Comparison of ENCODE assay signal across 1 cellular context in the genomic region with DNA sequence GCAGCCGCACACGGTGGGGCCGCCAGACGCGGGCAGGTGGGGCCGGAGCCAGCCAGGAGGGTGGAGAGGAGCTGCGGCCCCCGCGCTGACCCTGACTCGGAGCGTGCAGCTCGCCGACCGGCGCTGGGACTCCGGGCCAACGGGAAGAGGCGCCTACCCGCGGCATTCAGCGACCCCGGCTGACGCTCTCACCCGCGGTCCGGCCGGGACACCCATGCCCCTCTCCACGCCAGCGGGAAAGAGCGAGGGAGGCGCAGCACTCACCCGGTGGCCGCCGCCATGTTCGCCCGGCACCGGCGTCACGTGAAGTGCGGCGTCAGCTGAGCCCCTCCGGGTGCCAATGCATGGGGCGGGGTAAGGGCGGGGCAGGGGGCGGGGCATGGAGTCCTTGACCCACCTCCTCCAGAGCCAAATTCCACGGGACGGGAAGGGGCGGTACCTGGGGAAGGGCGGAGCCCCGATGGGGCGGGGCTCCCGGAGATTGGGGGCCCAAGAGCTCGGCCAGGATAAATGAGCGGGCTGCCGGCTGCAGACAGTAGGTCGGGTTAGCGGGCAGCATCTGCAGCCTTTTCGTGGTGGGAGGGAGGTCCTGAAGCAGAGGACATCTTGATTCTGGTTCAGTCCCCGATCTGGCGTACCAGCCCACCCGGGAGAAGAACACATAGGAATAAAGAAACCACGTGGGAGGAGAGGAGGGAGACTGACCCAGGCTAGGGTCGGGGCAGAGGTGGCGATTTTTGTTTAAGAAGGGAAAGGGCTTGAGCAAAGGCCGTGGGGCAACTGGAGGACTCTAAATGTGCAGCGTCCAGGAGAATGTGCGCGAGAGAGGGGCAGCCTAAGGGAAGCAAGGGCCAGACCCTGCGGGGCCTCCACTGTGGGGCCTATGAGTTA.
TF ChIP-seq lines count a peak whose summit lies in the region.

A gene (minus strand): TSS at position 312 of the 891 bp plus-strand sequence. CDS start 31 bp downstream, at position 281.

TF ChIP-seq in HepG2, 621 proteins besides CTCF, POLR2A, EP300 and RAD21 (continued from another document and continues in another):
- TF ChIP-seq ZNF292 (CRISPR knock-in tag; IDR thresholded peaks at IDR 0.05; ENCODE audit: borderline replicate concordance, low read depth), result no peak
- TF ChIP-seq, protein P1, sequence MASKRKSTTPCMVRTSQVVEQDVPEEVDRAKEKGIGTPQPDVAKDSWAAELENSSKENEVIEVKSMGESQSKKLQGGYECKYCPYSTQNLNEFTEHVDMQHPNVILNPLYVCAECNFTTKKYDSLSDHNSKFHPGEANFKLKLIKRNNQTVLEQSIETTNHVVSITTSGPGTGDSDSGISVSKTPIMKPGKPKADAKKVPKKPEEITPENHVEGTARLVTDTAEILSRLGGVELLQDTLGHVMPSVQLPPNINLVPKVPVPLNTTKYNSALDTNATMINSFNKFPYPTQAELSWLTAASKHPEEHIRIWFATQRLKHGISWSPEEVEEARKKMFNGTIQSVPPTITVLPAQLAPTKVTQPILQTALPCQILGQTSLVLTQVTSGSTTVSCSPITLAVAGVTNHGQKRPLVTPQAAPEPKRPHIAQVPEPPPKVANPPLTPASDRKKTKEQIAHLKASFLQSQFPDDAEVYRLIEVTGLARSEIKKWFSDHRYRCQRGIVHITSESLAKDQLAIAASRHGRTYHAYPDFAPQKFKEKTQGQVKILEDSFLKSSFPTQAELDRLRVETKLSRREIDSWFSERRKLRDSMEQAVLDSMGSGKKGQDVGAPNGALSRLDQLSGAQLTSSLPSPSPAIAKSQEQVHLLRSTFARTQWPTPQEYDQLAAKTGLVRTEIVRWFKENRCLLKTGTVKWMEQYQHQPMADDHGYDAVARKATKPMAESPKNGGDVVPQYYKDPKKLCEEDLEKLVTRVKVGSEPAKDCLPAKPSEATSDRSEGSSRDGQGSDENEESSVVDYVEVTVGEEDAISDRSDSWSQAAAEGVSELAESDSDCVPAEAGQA (IDR thresholded peaks at IDR 0.05; ENCODE audit: low read depth), result no peak
- TF ChIP-seq, protein P1 (CRISPR knock-in tag; IDR thresholded peaks at IDR 0.05; ENCODE audit: borderline replicate concordance), result no peak
- no peak for TF ChIP-seq ZNF644 (CRISPR knock-in tag; IDR thresholded peaks at IDR 0.05; ENCODE audit: low read depth)
- no peak for TF ChIP-seq MIER3 (CRISPR knock-in tag; IDR thresholded peaks at IDR 0.05; ENCODE audit: borderline replicate concordance)
- TF ChIP-seq KLF9 (CRISPR knock-in tag; IDR thresholded peaks at IDR 0.05; ENCODE audit: low read depth), result no peak
- TF ChIP-seq ZNF788 (CRISPR knock-in tag; IDR thresholded peaks at IDR 0.05; ENCODE audit: borderline replicate concordance), result peak; percentile 57; the same call in 1 of the 2 replicates
- TF ChIP-seq ZNF264 (CRISPR knock-in tag; IDR thresholded peaks at IDR 0.05), result no peak
- TF ChIP-seq KDM4B (CRISPR knock-in tag; IDR thresholded peaks at IDR 0.05), result no peak; the same call in 1 of the 2 replicates
- 0 out of 2 replicates have a peak, but pooled peaks have one; percentile 41 for TF ChIP-seq ZNF589 (CRISPR knock-in tag; conservative IDR thresholded peaks at IDR 0.05)
- TF ChIP-seq CHD2 (IDR thresholded peaks at IDR 0.05; ENCODE audit: low read depth, low read length), result no peak
- TF ChIP-seq SRSF9 (IDR thresholded peaks at IDR 0.05; ENCODE audit: borderline replicate concordance, insufficient read depth, low read depth, low read length, poor library complexity, severe bottlenecking), result no peak
- TF ChIP-seq, protein P2, sequence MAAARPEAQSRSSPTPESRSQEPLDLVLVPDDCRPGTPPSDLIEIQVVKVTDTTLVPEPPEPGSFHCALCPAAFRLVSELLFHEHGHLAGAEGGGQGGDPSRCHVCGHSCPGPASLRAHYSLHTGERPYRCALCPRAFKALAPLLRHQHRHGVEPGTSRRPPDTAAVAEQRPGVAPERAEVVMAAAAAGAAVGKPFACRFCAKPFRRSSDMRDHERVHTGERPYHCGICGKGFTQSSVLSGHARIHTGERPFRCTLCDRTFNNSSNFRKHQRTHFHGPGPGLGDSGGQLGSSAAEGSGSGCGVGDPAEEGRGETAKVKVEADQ (CRISPR knock-in tag; IDR thresholded peaks at IDR 0.05; ENCODE audit: borderline replicate concordance), result no peak
- no peak for TF ChIP-seq REPIN1 (CRISPR knock-in tag; IDR thresholded peaks at IDR 0.05; ENCODE audit: borderline replicate concordance, low read depth)
- TF ChIP-seq, protein P3, sequence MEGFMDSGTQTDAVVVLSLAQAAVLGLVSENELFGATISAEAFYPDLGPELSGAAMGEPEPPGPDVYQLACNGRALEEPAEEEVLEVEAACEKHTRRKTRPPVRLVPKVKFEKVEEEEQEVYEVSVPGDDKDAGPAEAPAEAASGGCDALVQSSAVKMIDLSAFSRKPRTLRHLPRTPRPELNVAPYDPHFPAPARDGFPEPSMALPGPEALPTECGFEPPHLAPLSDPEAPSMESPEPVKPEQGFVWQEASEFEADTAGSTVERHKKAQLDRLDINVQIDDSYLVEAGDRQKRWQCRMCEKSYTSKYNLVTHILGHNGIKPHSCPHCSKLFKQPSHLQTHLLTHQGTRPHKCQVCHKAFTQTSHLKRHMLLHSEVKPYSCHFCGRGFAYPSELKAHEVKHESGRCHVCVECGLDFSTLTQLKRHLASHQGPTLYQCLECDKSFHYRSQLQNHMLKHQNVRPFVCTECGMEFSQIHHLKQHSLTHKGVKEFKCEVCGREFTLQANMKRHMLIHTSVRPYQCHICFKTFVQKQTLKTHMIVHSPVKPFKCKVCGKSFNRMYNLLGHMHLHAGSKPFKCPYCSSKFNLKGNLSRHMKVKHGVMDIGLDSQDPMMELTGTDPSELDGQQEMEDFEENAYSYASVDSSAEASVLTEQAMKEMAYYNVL (CRISPR knock-in tag; IDR thresholded peaks at IDR 0.05; ENCODE audit: borderline replicate concordance), result peak; percentile 63; the same call in 1 of the 2 replicates
- TF ChIP-seq, protein P4, sequence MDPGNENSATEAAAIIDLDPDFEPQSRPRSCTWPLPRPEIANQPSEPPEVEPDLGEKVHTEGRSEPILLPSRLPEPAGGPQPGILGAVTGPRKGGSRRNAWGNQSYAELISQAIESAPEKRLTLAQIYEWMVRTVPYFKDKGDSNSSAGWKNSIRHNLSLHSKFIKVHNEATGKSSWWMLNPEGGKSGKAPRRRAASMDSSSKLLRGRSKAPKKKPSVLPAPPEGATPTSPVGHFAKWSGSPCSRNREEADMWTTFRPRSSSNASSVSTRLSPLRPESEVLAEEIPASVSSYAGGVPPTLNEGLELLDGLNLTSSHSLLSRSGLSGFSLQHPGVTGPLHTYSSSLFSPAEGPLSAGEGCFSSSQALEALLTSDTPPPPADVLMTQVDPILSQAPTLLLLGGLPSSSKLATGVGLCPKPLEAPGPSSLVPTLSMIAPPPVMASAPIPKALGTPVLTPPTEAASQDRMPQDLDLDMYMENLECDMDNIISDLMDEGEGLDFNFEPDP (CRISPR knock-in tag; conservative IDR thresholded peaks at IDR 0.05), result no peak
- TF ChIP-seq TRIM24 (CRISPR knock-in tag; IDR thresholded peaks at IDR 0.05), result no peak
- TF ChIP-seq SP2 (CRISPR knock-in tag; IDR thresholded peaks at IDR 0.05), result peak; percentile 44; the same call in 1 of the 2 replicates
- TF ChIP-seq MEF2D (CRISPR knock-in tag; IDR thresholded peaks at IDR 0.05), result no peak
- 0 out of 2 replicates have a peak, but pooled peaks have one; percentile 4 for TF ChIP-seq NFYB (CRISPR knock-in tag; IDR thresholded peaks at IDR 0.05)
- peak; percentile 70; the same call in 1 of the 2 replicates for TF ChIP-seq MXD4 (CRISPR knock-in tag; IDR thresholded peaks at IDR 0.05)
- no peak for TF ChIP-seq HNF4G (IDR thresholded peaks at IDR 0.05; ENCODE audit: borderline replicate concordance, low read depth, low read length)
- no peak for TF ChIP-seq HNF4G (CRISPR knock-in tag; IDR thresholded peaks at IDR 0.05; ENCODE audit: borderline replicate concordance, low read depth)
- TF ChIP-seq RFXAP (CRISPR knock-in tag; IDR thresholded peaks at IDR 0.05; ENCODE audit: borderline replicate concordance), result no peak
- TF ChIP-seq, protein P5, sequence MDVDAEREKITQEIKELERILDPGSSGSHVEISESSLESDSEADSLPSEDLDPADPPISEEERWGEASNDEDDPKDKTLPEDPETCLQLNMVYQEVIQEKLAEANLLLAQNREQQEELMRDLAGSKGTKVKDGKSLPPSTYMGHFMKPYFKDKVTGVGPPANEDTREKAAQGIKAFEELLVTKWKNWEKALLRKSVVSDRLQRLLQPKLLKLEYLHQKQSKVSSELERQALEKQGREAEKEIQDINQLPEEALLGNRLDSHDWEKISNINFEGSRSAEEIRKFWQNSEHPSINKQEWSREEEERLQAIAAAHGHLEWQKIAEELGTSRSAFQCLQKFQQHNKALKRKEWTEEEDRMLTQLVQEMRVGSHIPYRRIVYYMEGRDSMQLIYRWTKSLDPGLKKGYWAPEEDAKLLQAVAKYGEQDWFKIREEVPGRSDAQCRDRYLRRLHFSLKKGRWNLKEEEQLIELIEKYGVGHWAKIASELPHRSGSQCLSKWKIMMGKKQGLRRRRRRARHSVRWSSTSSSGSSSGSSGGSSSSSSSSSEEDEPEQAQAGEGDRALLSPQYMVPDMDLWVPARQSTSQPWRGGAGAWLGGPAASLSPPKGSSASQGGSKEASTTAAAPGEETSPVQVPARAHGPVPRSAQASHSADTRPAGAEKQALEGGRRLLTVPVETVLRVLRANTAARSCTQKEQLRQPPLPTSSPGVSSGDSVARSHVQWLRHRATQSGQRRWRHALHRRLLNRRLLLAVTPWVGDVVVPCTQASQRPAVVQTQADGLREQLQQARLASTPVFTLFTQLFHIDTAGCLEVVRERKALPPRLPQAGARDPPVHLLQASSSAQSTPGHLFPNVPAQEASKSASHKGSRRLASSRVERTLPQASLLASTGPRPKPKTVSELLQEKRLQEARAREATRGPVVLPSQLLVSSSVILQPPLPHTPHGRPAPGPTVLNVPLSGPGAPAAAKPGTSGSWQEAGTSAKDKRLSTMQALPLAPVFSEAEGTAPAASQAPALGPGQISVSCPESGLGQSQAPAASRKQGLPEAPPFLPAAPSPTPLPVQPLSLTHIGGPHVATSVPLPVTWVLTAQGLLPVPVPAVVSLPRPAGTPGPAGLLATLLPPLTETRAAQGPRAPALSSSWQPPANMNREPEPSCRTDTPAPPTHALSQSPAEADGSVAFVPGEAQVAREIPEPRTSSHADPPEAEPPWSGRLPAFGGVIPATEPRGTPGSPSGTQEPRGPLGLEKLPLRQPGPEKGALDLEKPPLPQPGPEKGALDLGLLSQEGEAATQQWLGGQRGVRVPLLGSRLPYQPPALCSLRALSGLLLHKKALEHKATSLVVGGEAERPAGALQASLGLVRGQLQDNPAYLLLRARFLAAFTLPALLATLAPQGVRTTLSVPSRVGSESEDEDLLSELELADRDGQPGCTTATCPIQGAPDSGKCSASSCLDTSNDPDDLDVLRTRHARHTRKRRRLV (CRISPR knock-in tag; IDR thresholded peaks at IDR 0.05), result no peak
- TF ChIP-seq ETV6 (CRISPR knock-in tag; conservative IDR thresholded peaks at IDR 0.05), result 0 out of 2 replicates have a peak, but pooled peaks have one; percentile 44
- TF ChIP-seq MED8 (CRISPR knock-in tag; IDR thresholded peaks at IDR 0.05; ENCODE audit: insufficient replicate concordance), result no peak
- TF ChIP-seq ZNF883 (CRISPR knock-in tag; IDR thresholded peaks at IDR 0.05; ENCODE audit: not compliant biosample characterization), result no peak
- 0 out of 2 replicates have a peak, but pooled peaks have one; percentile 49 for TF ChIP-seq ZNF761 (CRISPR knock-in tag; conservative IDR thresholded peaks at IDR 0.05)
- TF ChIP-seq ZNF792 (CRISPR knock-in tag; IDR thresholded peaks at IDR 0.05), result no peak
- TF ChIP-seq NFRKB (IDR thresholded peaks at IDR 0.05), result no peak
- TF ChIP-seq CC2D1A (CRISPR knock-in tag; IDR thresholded peaks at IDR 0.05), result no peak
- TF ChIP-seq ZNF138 (CRISPR knock-in tag; IDR thresholded peaks at IDR 0.05; ENCODE audit: low read depth), result no peak
- TF ChIP-seq HDAC1 (CRISPR knock-in tag; IDR thresholded peaks at IDR 0.05), result peak; percentile 94
- TF ChIP-seq PTBP1 (IDR thresholded peaks at IDR 0.05; ENCODE audit: low read depth, low read length, poor library complexity, severe bottlenecking), result no peak
- TF ChIP-seq RORA (CRISPR knock-in tag; IDR thresholded peaks at IDR 0.05), result no peak
- 0 out of 2 replicates have a peak, but pooled peaks have one; percentile 52 for TF ChIP-seq MTF2 (CRISPR knock-in tag; IDR thresholded peaks at IDR 0.05; ENCODE audit: borderline replicate concordance)
- TF ChIP-seq ZNF782 (CRISPR knock-in tag; IDR thresholded peaks at IDR 0.05; ENCODE audit: borderline replicate concordance), result no peak; the same call in 1 of the 2 replicates
- TF ChIP-seq, protein P6, sequence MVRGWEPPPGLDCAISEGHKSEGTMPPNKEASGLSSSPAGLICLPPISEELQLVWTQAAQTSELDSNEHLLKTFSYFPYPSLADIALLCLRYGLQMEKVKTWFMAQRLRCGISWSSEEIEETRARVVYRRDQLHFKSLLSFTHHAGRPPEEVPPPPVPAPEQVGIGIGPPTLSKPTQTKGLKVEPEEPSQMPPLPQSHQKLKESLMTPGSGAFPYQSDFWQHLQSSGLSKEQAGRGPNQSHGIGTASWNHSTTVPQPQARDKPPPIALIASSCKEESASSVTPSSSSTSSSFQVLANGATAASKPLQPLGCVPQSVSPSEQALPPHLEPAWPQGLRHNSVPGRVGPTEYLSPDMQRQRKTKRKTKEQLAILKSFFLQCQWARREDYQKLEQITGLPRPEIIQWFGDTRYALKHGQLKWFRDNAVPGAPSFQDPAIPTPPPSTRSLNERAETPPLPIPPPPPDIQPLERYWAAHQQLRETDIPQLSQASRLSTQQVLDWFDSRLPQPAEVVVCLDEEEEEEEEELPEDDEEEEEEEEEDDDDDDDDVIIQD (CRISPR knock-in tag; IDR thresholded peaks at IDR 0.05; ENCODE audit: low read depth), result no peak
- TF ChIP-seq MED1 (CRISPR knock-in tag; IDR thresholded peaks at IDR 0.05), result peak; percentile 50; the same call in 1 of the 2 replicates
- no peak for TF ChIP-seq HOXA5 (CRISPR knock-in tag; IDR thresholded peaks at IDR 0.05)
- TF ChIP-seq ZNF709 (CRISPR knock-in tag; IDR thresholded peaks at IDR 0.05), result peak; percentile 39; the same call in 1 of the 2 replicates
- TF ChIP-seq ZNF768 (CRISPR knock-in tag; IDR thresholded peaks at IDR 0.05), result no peak
- peak; percentile 75 for TF ChIP-seq SALL1 (CRISPR knock-in tag; IDR thresholded peaks at IDR 0.05)
- peak; percentile 64; the same call in 1 of the 2 replicates for TF ChIP-seq SAFB2 (CRISPR knock-in tag; IDR thresholded peaks at IDR 0.05; ENCODE audit: borderline replicate concordance, low read depth)
- TF ChIP-seq NRL (CRISPR knock-in tag; IDR thresholded peaks at IDR 0.05; ENCODE audit: borderline replicate concordance), result peak; percentile 71; the same call in 1 of the 2 replicates
